In genomic region chr11:6553634-6554033, GRCh38 we compare ENCODE assay signal across 7 cellular contexts.
"Had no signal": no experiment of that assay in that cellular context is flagged by ENCODE, and none has a peak within 500 bp of the region (broad histone marks: within the 10 kb centered on the region; RNA-seq: fewer than 3 reads in every experiment).

No MANE protein-coding gene starts in this region.

- FAIRE-seq: HepG2, HTR-8/SVneo had no signal

- DNase-seq: IMR-90, KBM-7, KG1 had no signal

- H3K27ac ChIP-seq: HL-60, KMS-11 had no signal

- ATAC-seq: HepG2 had no signal

- H3K4me2 ChIP-seq: KMS-11 had no signal

- H3K9ac ChIP-seq: KMS-11 had no signal
